Comparison of ENCODE assay signal across 8 cellular contexts in the genomic region with DNA sequence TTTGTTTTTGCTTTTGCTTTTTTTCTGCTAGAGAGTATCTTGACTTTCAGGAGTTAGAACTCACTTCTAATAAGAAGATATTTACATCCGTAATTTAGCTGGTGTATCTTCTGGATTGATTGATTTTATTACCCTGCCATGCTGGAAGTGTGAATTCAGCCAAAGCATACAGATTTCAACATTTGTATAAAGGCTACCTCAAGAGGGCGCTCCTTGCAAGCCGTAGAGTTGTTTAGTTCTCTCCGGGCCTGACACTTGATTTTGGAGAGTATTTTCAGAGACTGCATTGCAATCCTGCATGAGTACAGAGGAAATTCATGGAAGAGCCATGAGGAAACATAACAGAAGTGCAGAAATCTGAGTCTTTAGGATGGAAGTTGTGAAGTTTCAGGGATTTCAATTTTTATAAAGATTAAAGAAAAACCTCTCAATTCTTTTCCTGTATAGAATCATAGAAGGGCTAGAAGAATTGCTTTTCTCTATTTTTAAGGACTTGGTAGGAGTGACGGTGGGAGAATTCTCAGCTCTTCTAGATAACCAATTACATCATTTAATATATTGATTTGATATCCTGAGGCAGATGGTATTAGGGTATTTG.
A peak's percentile ranks its signal among the peaks of the same experiment; 100 is the strongest.
DNase-seq lines count a peak whose midpoint lies in the region; ATAC-seq, FAIRE-seq and TF ChIP-seq lines count a peak whose summit lies in the region.

No MANE protein-coding gene starts in this region.

- H3K9me3 Mint-ChIP-seq in natural killer cell: no peaks in the 10 kb centered on the region

- H3K36me3 ChIP-seq in suprapubic skin: no peaks in the 10 kb centered on the region

- H3K27me3 ChIP-seq in HL-60 (ENCODE audit: insufficient read depth, poor library complexity, severe bottlenecking) (no peaks in the 10 kb centered on the region), suprapubic skin (no peaks in the 10 kb centered on the region)

- H3K4me1 ChIP-seq in suprapubic skin: peaks cover 13% of the 10 kb centered on the region

- no peak overlapping the region for H3K4me3 ChIP-seq in HL-60 (replicated peaks; ENCODE audit: insufficient read depth, low read length)
- no peak overlapping the region for H3K4me3 ChIP-seq in suprapubic skin

- H3K27ac Mint-ChIP-seq in natural killer cell: no peak overlapping the region

- peak; percentile 39 for DNase-seq in 8988T
- DNase-seq in GM12891 (ENCODE audit: insufficient read length, low spot score): peak; percentile 29
- DNase-seq in HL-60 (ENCODE audit: low read depth in 1 of 2, low spot score in 1 of 2): peak; percentile 26 to 50
- peak; percentile 24 for DNase-seq in NOMO-1 treated with dmso at 0.1 percent for 144 hours (lab: John Stamatoyannopoulos, UW; ENCODE audit: unreplicated experiment)
- DNase-seq in activated CD8-positive, alpha-beta memory T cell treated with anti-CD3 and anti-CD28 coated beads for 4 hours (ENCODE audit: low read depth in 2 of 2): peak; percentile 19 to 23
- peak; percentile 54 to 73 for DNase-seq in erythroblast (lab: John Stamatoyannopoulos, UW)
- DNase-seq in natural killer cell: peak; percentile 35
- peak in 1 of 2 donors; percentile 63 for DNase-seq in suprapubic skin (ENCODE audit: low spot score in 2 of 2)

- intact Hi-C loops in natural killer cell (cut with micrococcal nuclease): loop anchor here (1.0 to 5.0 kb wide), 2 partner anchors 246 to 319 kb away; no protein-coding TSS in a partner anchor

- peak; percentile 51 for TF ChIP-seq CTCF in HL-60 (IDR thresholded peaks at IDR 0.05; ENCODE audit: insufficient read depth, low read length)
- peak; percentile 82 for TF ChIP-seq CTCF in natural killer cell (IDR thresholded peaks at IDR 0.05)
- TF ChIP-seq CTCF in suprapubic skin (IDR thresholded peaks at IDR 0.05): peak; percentile 38 to 60

- H3K36me3 Mint-ChIP-seq in natural killer cell: no peaks in the 10 kb centered on the region

- H3K27ac ChIP-seq in HL-60 (replicated peaks): no peak overlapping the region
- H3K27ac ChIP-seq in suprapubic skin: no peak overlapping the region

- peaks cover 6 to 9% of the 10 kb centered on the region in 2 donors for H3K4me1 Mint-ChIP-seq in natural killer cell

- H3K9me3 ChIP-seq in suprapubic skin: no peaks in the 10 kb centered on the region

- TF ChIP-seq EP300 in suprapubic skin (IDR thresholded peaks at IDR 0.05): no peak

- no peak for TF ChIP-seq POLR2A in GM12891 (IDR thresholded peaks at IDR 0.05; ENCODE audit: low read depth, low read length)
- TF ChIP-seq POLR2A in erythroblast (IDR thresholded peaks at IDR 0.05; ENCODE audit: low read length): no peak
- no peak for TF ChIP-seq POLR2A in suprapubic skin (IDR thresholded peaks at IDR 0.05)

- H3K4me3 Mint-ChIP-seq in natural killer cell: no peak overlapping the region

- peak; percentile 58 to 76 (median 74) for ATAC-seq in natural killer cell

- no peaks in the 10 kb centered on the region for H3K27me3 Mint-ChIP-seq in natural killer cell (ENCODE audit: low read depth in 2 of 2)

- WGBS in suprapubic skin: 18% methylated on average over 5 of the region's 5 CpGs

- peak; percentile 83 for FAIRE-seq in GM12891 (lab: Jason Lieb, UNC)

TF ChIP-seq in GM12891, 5 proteins besides CTCF, POLR2A, EP300 and RAD21:
- TF ChIP-seq SPI1 (IDR thresholded peaks at IDR 0.05; ENCODE audit: low read depth, low read length) (no peak), PAX5 (IDR thresholded peaks at IDR 0.05; ENCODE audit: insufficient read depth, low read length, severe bottlenecking) (no peak), POLR2AphosphoS5 (IDR thresholded peaks at IDR 0.05; ENCODE audit: low read depth, low read length) (no peak), POU2F2 (IDR thresholded peaks at IDR 0.05; ENCODE audit: low read depth, low read length) (no peak), TAF1 (IDR thresholded peaks at IDR 0.05; ENCODE audit: low read depth, low read length) (no peak)
